In the genomic region with DNA sequence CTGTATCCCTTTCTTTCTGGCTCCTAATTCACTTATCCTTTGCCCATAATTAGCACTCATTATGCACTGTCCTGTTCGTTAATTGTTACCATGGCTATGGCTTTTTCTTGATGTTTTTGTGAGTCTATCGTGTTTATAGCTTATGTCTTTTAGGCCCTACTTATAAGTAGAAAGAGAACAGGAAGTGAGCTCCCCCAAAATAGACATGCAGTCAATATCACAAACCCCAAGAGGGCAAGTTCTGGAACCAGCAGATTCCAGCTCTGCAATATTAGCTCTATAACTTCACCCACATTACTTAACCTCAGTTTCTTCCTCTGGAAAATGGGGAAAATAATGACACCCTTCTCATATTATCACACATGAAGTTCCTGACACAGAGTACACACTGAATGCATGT, we compare ENCODE assay signal across 21 cellular contexts. TPM values are rescaled to one million over a fixed set of nuclear protein-coding genes. Genes with fewer than 3 reads are reported as not detected.
DNase-seq lines count a peak whose midpoint lies in the region; ATAC-seq, FAIRE-seq and TF ChIP-seq lines count a peak whose summit lies in the region.
"Had no signal": no experiment of that assay in that cellular context is flagged by ENCODE, and none has a peak within 500 bp of the region (broad histone marks: within the 10 kb centered on the region; RNA-seq: fewer than 3 reads in every experiment).

No MANE protein-coding gene starts in this region.

- peaks cover 13% of the 10 kb centered on the region for H3K4me1 ChIP-seq in OCI-LY3 (ENCODE audit: low read length)
- H3K4me1 ChIP-seq: right lobe of liver had no signal

- peak overlapping the region; percentile 13 for H3K4me2 ChIP-seq in OCI-LY3 (ENCODE audit: low read length)

- no peak overlapping the region for H3K27ac ChIP-seq in OCI-LY3 (ENCODE audit: low read length)
- H3K27ac ChIP-seq: esophagus squamous epithelium, neutrophil, right lobe of liver, transverse colon had no signal

- TF ChIP-seq POLR2A in GM12891 (IDR thresholded peaks at IDR 0.05; ENCODE audit: low read depth, low read length): no peak

- H3K9ac ChIP-seq in OCI-LY3 (ENCODE audit: low read length): no peak overlapping the region

- no peaks in the 10 kb centered on the region for H3K36me3 ChIP-seq in OCI-LY3 (replicated peaks; ENCODE audit: low read depth, low read length)
- H3K36me3 ChIP-seq: MG63, neutrophil, right lobe of liver, transverse colon had no signal

- peak; percentile 50 for FAIRE-seq in GM12891 (lab: Jason Lieb, UNC)
- FAIRE-seq: kidney had no signal

- DNase-seq in GM12891 (ENCODE audit: insufficient read length, low spot score) (no peak), hepatic stellate cell (ENCODE audit: low spot score) (no peak), pons (ENCODE audit: low spot score) (no peak), NCI-H2196 treated with DMSO at 0.1 percent for 48 hours (lab: John Stamatoyannopoulos, UW; ENCODE audit: unreplicated experiment) (no peak)
- no peak for DNase-seq in activated CD8-positive, alpha-beta memory T cell treated with anti-CD3 and anti-CD28 coated beads, Interleukin-2, amount 50 U/mL, for 4 hours
- DNase-seq: activated CD4-positive, CD25-positive, alpha-beta regulatory T cell; activated naive CD4-positive, alpha-beta T cell treated with anti-CD3 and anti-CD28 coated beads for 36 hours; esophagus squamous epithelium; HCEC 1CT; head of caudate nucleus; kidney; MG63; NCI-H2081 treated with DMSO at 0.1 percent for 48 hours; right lobe of liver; stimulated activated CD4-positive, alpha-beta T cell treated with anti-CD3 and anti-CD28 coated beads, Interleukin-4, amount 100 ng/mL, for 1 hour; T-cell; transverse colon had no signal

- H3K4me3 ChIP-seq in OCI-LY3 (ENCODE audit: low read length): no peak overlapping the region
- H3K4me3 ChIP-seq: esophagus squamous epithelium, MG63, right lobe of liver, transverse colon had no signal

- H3K9me3 ChIP-seq in OCI-LY3 (ENCODE audit: insufficient read depth, low read length): no peaks in the 10 kb centered on the region
- H3K9me3 ChIP-seq: esophagus squamous epithelium, MG63, neutrophil, right lobe of liver, transverse colon had no signal

- TF ChIP-seq CTCF in OCI-LY3 (IDR thresholded peaks at IDR 0.05; ENCODE audit: low read depth, low read length): no peak

- no peaks in the 10 kb centered on the region for H3K27me3 ChIP-seq in OCI-LY3 (ENCODE audit: low read depth, low read length)
- H3K27me3 ChIP-seq: esophagus squamous epithelium, MG63, right lobe of liver, transverse colon had no signal

- no peaks in the 10 kb centered on the region for H4K20me1 ChIP-seq in OCI-LY3 (ENCODE audit: insufficient read depth, low read length)

- peak overlapping the region; percentile 61; the same call in 1 of the 2 replicates for H2AFZ ChIP-seq in OCI-LY3 (ENCODE audit: low read depth, low read length)

- no peaks in the 10 kb centered on the region for H3K79me2 ChIP-seq in OCI-LY3 (ENCODE audit: low read length)

- ATAC-seq in GM19397 (IDR thresholded peaks at IDR 0.05; ENCODE audit: unreplicated experiment) (peak; percentile 45), HG02885 (IDR thresholded peaks at IDR 0.05; ENCODE audit: poor library complexity, unreplicated experiment) (peak; percentile 82)
- ATAC-seq: right lobe of liver, T-cell had no signal

TF ChIP-seq in GM12891, 5 proteins besides CTCF, POLR2A, EP300 and RAD21:
- TF ChIP-seq POLR2AphosphoS5 (IDR thresholded peaks at IDR 0.05; ENCODE audit: low read depth, low read length) (no peak), SPI1 (IDR thresholded peaks at IDR 0.05; ENCODE audit: low read depth, low read length) (peak; percentile 67), PAX5 (IDR thresholded peaks at IDR 0.05; ENCODE audit: insufficient read depth, low read length, severe bottlenecking) (no peak), TAF1 (IDR thresholded peaks at IDR 0.05; ENCODE audit: low read depth, low read length) (no peak), POU2F2 (IDR thresholded peaks at IDR 0.05; ENCODE audit: low read depth, low read length) (no peak)
TF ChIP-seq in GM12891: peak in this region for 1.

RNA-seq across cellular contexts. Expression of gene HS3ST1, which starts 7.4 kb away (rescaled TPM):
- polyA plus RNA-seq in GM12891 (2012; ENCODE audit: low read depth, missing spikeins): 0.17 TPM
